29 cellular contexts compared by ENCODE assay signal in genomic region chr18:13414102-13414501, GRCh38.
"Had no signal": no experiment of that assay in that cellular context is flagged by ENCODE, and none has a peak within 500 bp of the region (broad histone marks: within the 10 kb centered on the region; RNA-seq: fewer than 3 reads in every experiment).

No MANE protein-coding gene starts in this region.

- DNase-seq: activated CD4-positive, alpha-beta memory T cell treated with anti-CD3 and anti-CD28 coated beads, Interleukin-2, amount 10 ng/mL, durations not matched to agents 7 days and 5 days; activated CD4-positive, alpha-beta T cell treated with anti-CD3 and anti-CD28 coated beads for 1 hour; activated CD4-positive, alpha-beta T cell treated with anti-CD3 and anti-CD28 coated beads for 4 hours; activated CD4-positive, alpha-beta T cell treated with anti-CD3 and anti-CD28 coated beads, Interleukin-2, amount 10 ng/mL, durations not matched to agents 7 days and 5 days; activated CD4-positive, alpha-beta T cell treated with anti-CD3 and anti-CD28 coated beads, Interleukin-2, amount 50 U/mL, for 4 hours; activated CD8-positive, alpha-beta memory T cell treated with anti-CD3 and anti-CD28 coated beads, Interleukin-2, amount 50 U/mL, for 4 hours; activated gamma-delta T cell; activated naive CD4-positive, alpha-beta T cell; activated naive CD4-positive, alpha-beta T cell treated with anti-CD3 and anti-CD28 coated beads, Interleukin-2, amount 10 ng/mL, durations not matched to agents 7 days and 5 days; activated naive CD8-positive, alpha-beta T cell treated with anti-CD3 and anti-CD28 coated beads, Interleukin-2, amount 10 ng/mL, durations not matched to agents 7 days and 5 days; activated T-cell treated with anti-CD3 and anti-CD28 coated beads, Interleukin-2, amount 50 U/mL, for 1 hour; activated T-cell treated with anti-CD3 and anti-CD28 coated beads, Interleukin-2, amount 50 U/mL, for 48 hours; central memory CD4-positive, alpha-beta T cell; cerebellar nuclear complex; colonic mucosa; effector CD8-positive, alpha-beta T cell; esophagus squamous epithelium; foreskin melanocyte; T-helper 9 cell had no signal

- H3K4me1 ChIP-seq: breast epithelium had no signal

- H3K9me3 ChIP-seq: ascending aorta, breast epithelium, colonic mucosa had no signal

- H3K4me3 Mint-ChIP-seq: activated CD4-positive, alpha-beta memory T cell treated with anti-CD3 and anti-CD28 coated beads, Interleukin-2, amount 10 ng/mL, durations not matched to agents 7 days and 5 days; activated CD4-positive, alpha-beta T cell treated with anti-CD3 and anti-CD28 coated beads, Interleukin-2, amount 10 ng/mL, durations not matched to agents 7 days and 5 days; activated naive CD4-positive, alpha-beta T cell treated with anti-CD3 and anti-CD28 coated beads, Interleukin-2, amount 10 ng/mL, durations not matched to agents 7 days and 5 days; activated naive CD8-positive, alpha-beta T cell treated with anti-CD3 and anti-CD28 coated beads, Interleukin-2, amount 10 ng/mL, durations not matched to agents 7 days and 5 days; activated T-helper 1 cell treated with anti-CD3 and anti-CD28 coated beads, Interleukin-12 subunit alpha, Interleukin-12 subunit beta, Interleukin-2, Interleukin-4 antibody, amounts not matched to agents 30 ng/mL and 10 ng/mL and 1 ng/mL, durations not matched to agents 14 hours and 24 hours and 36 hours; brain had no signal

- ATAC-seq: activated naive CD4-positive, alpha-beta T cell treated with anti-CD3 and anti-CD28 coated beads, Interleukin-2, amount 50 U/mL, for 72 hours; gastroesophageal sphincter had no signal

- H3K27ac ChIP-seq: ascending aorta, breast epithelium, cardiac muscle cell, colonic mucosa, epithelial cell of prostate, esophagus squamous epithelium, gastroesophageal sphincter had no signal

- H3K27ac Mint-ChIP-seq: activated CD4-positive, alpha-beta memory T cell treated with anti-CD3 and anti-CD28 coated beads, Interleukin-2, amount 10 ng/mL, durations not matched to agents 7 days and 5 days; activated CD4-positive, alpha-beta T cell treated with anti-CD3 and anti-CD28 coated beads, Interleukin-2, amount 10 ng/mL, durations not matched to agents 7 days and 5 days; activated naive CD4-positive, alpha-beta T cell treated with anti-CD3 and anti-CD28 coated beads, Interleukin-2, amount 10 ng/mL, durations not matched to agents 7 days and 5 days; activated naive CD4-positive, alpha-beta T cell treated with anti-CD3 and anti-CD28 coated beads, Interleukin-2, amount 50 U/mL, for 72 hours; activated naive CD8-positive, alpha-beta T cell treated with anti-CD3 and anti-CD28 coated beads, Interleukin-2, amount 10 ng/mL, durations not matched to agents 7 days and 5 days; activated T-helper 1 cell treated with anti-CD3 and anti-CD28 coated beads, Interleukin-12 subunit alpha, Interleukin-12 subunit beta, Interleukin-2, Interleukin-4 antibody, amounts not matched to agents 30 ng/mL and 10 ng/mL and 1 ng/mL, durations not matched to agents 14 hours and 24 hours and 36 hours; brain had no signal

- H3K27me3 ChIP-seq: ascending aorta, breast epithelium, cardiac muscle cell, colonic mucosa, esophagus squamous epithelium, gastroesophageal sphincter had no signal

- H3K4me3 ChIP-seq: ascending aorta, breast epithelium, cardiac muscle cell, colonic mucosa, esophagus squamous epithelium, gastroesophageal sphincter had no signal

- H3K36me3 ChIP-seq: breast epithelium, cardiac muscle cell, colonic mucosa, esophagus squamous epithelium had no signal

- H3K27me3 Mint-ChIP-seq: activated CD4-positive, alpha-beta memory T cell treated with anti-CD3 and anti-CD28 coated beads, Interleukin-2, amount 10 ng/mL, durations not matched to agents 7 days and 5 days; activated CD4-positive, alpha-beta T cell treated with anti-CD3 and anti-CD28 coated beads, Interleukin-2, amount 10 ng/mL, durations not matched to agents 7 days and 5 days; activated naive CD4-positive, alpha-beta T cell treated with anti-CD3 and anti-CD28 coated beads, Interleukin-2, amount 10 ng/mL, durations not matched to agents 7 days and 5 days; activated naive CD8-positive, alpha-beta T cell treated with anti-CD3 and anti-CD28 coated beads, Interleukin-2, amount 10 ng/mL, durations not matched to agents 7 days and 5 days had no signal

- FAIRE-seq: endometrium, endothelial cell of umbilical vein had no signal
